Comparison of ENCODE assay signal across 25 cellular contexts in genomic region chr5:538801-539468, GRCh38. TPM values are rescaled to one million over a fixed set of nuclear protein-coding genes. Genes with fewer than 3 reads are reported as not detected.
DNase-seq lines count a peak whose midpoint lies in the region; ATAC-seq and TF ChIP-seq lines count a peak whose summit lies in the region.
"Had no signal": no experiment of that assay in that cellular context is flagged by ENCODE, and none has a peak within 500 bp of the region (broad histone marks: within the 10 kb centered on the region; RNA-seq: fewer than 3 reads in every experiment).

No MANE protein-coding gene starts in this region.

- H2BK120ac ChIP-seq in mesenchymal stem cell (ENCODE audit: low read depth, low read length) = no peak overlapping the region

- no peak overlapping the region for H3K9ac ChIP-seq in mesenchymal stem cell (ENCODE audit: low read length)

- H3K79me1 ChIP-seq in mesenchymal stem cell (replicated peaks; ENCODE audit: low read length, poor library complexity, severe bottlenecking) = no peaks in the 10 kb centered on the region

- H3K14ac ChIP-seq in mesenchymal stem cell (ENCODE audit: low read length in 2 of 2) = no peak overlapping the region

- WGBS in right lobe of liver (ENCODE audit: insufficient coverage, low coverage, low lambda C conversion rate, missing lambda C conversion rate) = 0% methylated on average over 1 of the region's 27 CpGs
- WGBS in mesenchymal stem cell = 87% methylated on average over 27 of the region's 27 CpGs

- H3K4me1 ChIP-seq in right lobe of liver (no peaks in the 10 kb centered on the region), mesenchymal stem cell (ENCODE audit: control insufficient read depth, insufficient read depth, low read depth, low read length) (no peaks in the 10 kb centered on the region)

- no peaks in the 10 kb centered on the region for H3K36me3 Mint-ChIP-seq in WTC11
- H3K36me3 Mint-ChIP-seq: CD8-positive, alpha-beta memory T cell had no signal

- H3K4ac ChIP-seq in mesenchymal stem cell (ENCODE audit: low read depth in 1 of 2, low read length in 2 of 2) = no peak overlapping the region

- H3K4me3 ChIP-seq in right lobe of liver = no peak overlapping the region
- no peak overlapping the region for H3K4me3 ChIP-seq in mesenchymal stem cell (ENCODE audit: insufficient read depth in 1 of 2, low read depth in 1 of 2, low read length in 2 of 2)
- H3K4me3 ChIP-seq in coronary artery = no peak overlapping the region
- H3K4me3 ChIP-seq: ovary, testis had no signal

- H3K4me2 ChIP-seq in mesenchymal stem cell (ENCODE audit: low read length, poor library complexity, severe bottlenecking) = no peak overlapping the region

- no peak overlapping the region for H3K4me3 Mint-ChIP-seq in WTC11
- H3K4me3 Mint-ChIP-seq: CD8-positive, alpha-beta memory T cell; naive B cell; stimulated activated memory B cell treated with anti-CD40 and anti-IgM and Interleukin-4, amounts not matched to agents 10 μg/mL and 1 μg/mL and 100 μg/mL, for 72 hours had no signal

- H3K18ac ChIP-seq in mesenchymal stem cell (ENCODE audit: low read depth in 1 of 2, low read length in 2 of 2) = no peak overlapping the region

- no peaks in the 10 kb centered on the region for H3K9me3 Mint-ChIP-seq in WTC11
- H3K9me3 Mint-ChIP-seq: CD8-positive, alpha-beta memory T cell had no signal

- no peak overlapping the region for H2AFZ ChIP-seq in mesenchymal stem cell (ENCODE audit: low read depth, low read length)

- TF ChIP-seq POLR2A in right lobe of liver (IDR thresholded peaks at IDR 0.05) = no peak

- DNase-seq in Right ventricle myocardium inferior (ENCODE audit: missing footprints) = peak; percentile 55
- DNase-seq in cardiac septum (ENCODE audit: low spot score) = no peak
- peak; percentile 7 for DNase-seq in WTC11 (ENCODE audit: low spot score)
- peak in 2 of 3 donors; percentile 16 to 47 for DNase-seq in right lobe of liver
- no peak for DNase-seq in NK-92 treated with Interleukin-12 subunit alpha and Interleukin-12 subunit beta, amount 100 ng/mL, for 24 hours (lab: John Stamatoyannopoulos, UW)
- DNase-seq in mesenchymal stem cell = no peak
- DNase-seq in coronary artery (ENCODE audit: low spot score) = no peak
- DNase-seq: activated gamma-delta T cell; caudate nucleus; EL; foreskin melanocyte; islet precursor cell; Karpas-422; mesendoderm; naive B cell; NCI-H1048; NCI-H2107; SHP77 treated with DMSO at 0.1 percent for 48 hours; stimulated activated CD4-positive, alpha-beta T cell treated with anti-CD3 and anti-CD28 coated beads, Interleukin-1b, Interleukin-23, amount 100 ng/mL, for 48 hours; testis had no signal

- POLR2A ChIA-PET in WTC11 (lab: Charles Lee) = no interaction called here

- H3K9me3 ChIP-seq in right lobe of liver = no peaks in the 10 kb centered on the region
- no peaks in the 10 kb centered on the region for H3K9me3 ChIP-seq in mesenchymal stem cell (ENCODE audit: control insufficient read depth, low read length)
- H3K9me3 ChIP-seq: ovary, testis had no signal

- intact Hi-C loops in Right ventricle myocardium inferior (cut with DNase I) = no loop called here
- intact Hi-C loops in cardiac septum (cut with DNase I) = no loop called here
- intact Hi-C loops in right lobe of liver (cut with DNase I) = no loop called here

- no peak overlapping the region for H4K8ac ChIP-seq in mesenchymal stem cell (ENCODE audit: low read length)

- no peak overlapping the region for H2BK15ac ChIP-seq in mesenchymal stem cell (ENCODE audit: low read depth, poor library complexity, severe bottlenecking)

- no peak overlapping the region for H2BK5ac ChIP-seq in mesenchymal stem cell (ENCODE audit: low read depth, low read length, poor library complexity, severe bottlenecking)

- no peak overlapping the region for H3K27ac Mint-ChIP-seq in WTC11
- H3K27ac Mint-ChIP-seq: CD8-positive, alpha-beta memory T cell; naive B cell; stimulated activated memory B cell treated with anti-CD40 and anti-IgM and Interleukin-4, amounts not matched to agents 10 μg/mL and 1 μg/mL and 100 μg/mL, for 72 hours had no signal

- H2AK5ac ChIP-seq in mesenchymal stem cell (ENCODE audit: low read length, severe bottlenecking) = no peak overlapping the region

- H3K36me3 ChIP-seq in right lobe of liver (no peaks in the 10 kb centered on the region), mesenchymal stem cell (ENCODE audit: control insufficient read depth in 1 of 2, insufficient read depth in 2 of 2, low read depth in 1 of 2, low read length in 2 of 2) (no peaks in the 10 kb centered on the region)
- H3K36me3 ChIP-seq: ovary had no signal

- CTCF ChIA-PET in WTC11 (lab: Charles Lee) = interaction anchor here (0.8 to 1.9 kb wide), 4 partner anchors 10 to 93 kb away, joined by 3 to 4 read pairs (median 4); no protein-coding TSS in a partner anchor

- TF ChIP-seq CTCF in WTC11 (IDR thresholded peaks at IDR 0.05) = no peak
- TF ChIP-seq CTCF in right lobe of liver (IDR thresholded peaks at IDR 0.05) = no peak
- no peak for TF ChIP-seq CTCF in coronary artery (IDR thresholded peaks at IDR 0.05)

- H3K27me3 ChIP-seq in right lobe of liver (no peaks in the 10 kb centered on the region), mesenchymal stem cell (ENCODE audit: control insufficient read depth in 1 of 2, insufficient read depth in 1 of 2, low read length in 2 of 2) (peaks cover 14 to 72% of the 10 kb centered on the region in 2 experiments)
- H3K27me3 ChIP-seq: ovary, testis had no signal

- H3K4me1 Mint-ChIP-seq in WTC11 = no peaks in the 10 kb centered on the region

- H3K27ac ChIP-seq in right lobe of liver (no peak overlapping the region), mesenchymal stem cell (ENCODE audit: low read length, poor library complexity, severe bottlenecking) (no peak overlapping the region), coronary artery (no peak overlapping the region)
- H3K27ac ChIP-seq: epithelial cell of prostate, ovary, testis had no signal

- ATAC-seq in Right ventricle myocardium inferior (no peak), WTC11 (no peak), right lobe of liver (no peak)
- ATAC-seq: HCT116; stimulated activated memory B cell treated with anti-CD40 and anti-IgM and Interleukin-4, amounts not matched to agents 10 μg/mL and 1 μg/mL and 100 μg/mL, for 72 hours had no signal

- H4K91ac ChIP-seq in mesenchymal stem cell (ENCODE audit: low read length) = no peak overlapping the region

- H2BK12ac ChIP-seq in mesenchymal stem cell (ENCODE audit: low read length in 2 of 2) = no peak overlapping the region

- no peak overlapping the region for H3K23ac ChIP-seq in mesenchymal stem cell (ENCODE audit: low read length in 2 of 2)

- H3K27me3 Mint-ChIP-seq in WTC11 (ENCODE audit: low read depth) = no peaks in the 10 kb centered on the region

TF ChIP-seq in WTC11, 78 proteins besides CTCF, POLR2A, EP300 and RAD21 (continues in another document):
- TF ChIP-seq ETV6 (CRISPR knock-in tag; IDR thresholded peaks at IDR 0.05) = no peak
- TF ChIP-seq ZNF532 (CRISPR knock-in tag; IDR thresholded peaks at IDR 0.05; ENCODE audit: borderline replicate concordance) = no peak
- no peak for TF ChIP-seq GTF2I (CRISPR knock-in tag; conservative IDR thresholded peaks at IDR 0.05)
- no peak for TF ChIP-seq TCF7 (CRISPR knock-in tag; IDR thresholded peaks at IDR 0.05; ENCODE audit: low read depth)
- no peak for TF ChIP-seq CBFB (CRISPR knock-in tag; IDR thresholded peaks at IDR 0.05; ENCODE audit: low read depth)

RNA-seq across cellular contexts. Expression of gene SLC9A3, which starts 14.7 kb away (rescaled TPM):
- total RNA-seq in Right ventricle myocardium inferior = 1.1 TPM
- 1.0 TPM for total RNA-seq in cardiac septum
- total RNA-seq in WTC11 (2021) = 1.2 to 1.7 TPM (median 1.6 TPM) in 3 replicates
- total RNA-seq in right lobe of liver = 1 to 10 TPM in 2 of 6 experiments, under 1 TPM in 4; 0.32 to 1.8 (median 0.46) TPM
- 1.1 TPM for polyA plus RNA-seq in mesenchymal stem cell (2013, experiment 1 of 2)
- polyA plus RNA-seq in mesenchymal stem cell (2013, experiment 2 of 2) = 1.1 TPM

Comparison
In these comparisons a context has a peak if more than half of its experiments do, and no peak if none do; other contexts are left out.
1. DNase-seq: peak in Right ventricle myocardium inferior (single experiment), WTC11 (single experiment) and right lobe of liver (2 of 3); none in cardiac septum (single experiment), NK-92 treated with Interleukin-12 subunit alpha and Interleukin-12 subunit beta, amount 100 ng/mL, for 24 hours (single experiment), mesenchymal stem cell (single experiment) and coronary artery (single experiment).